Comparison of ENCODE assay signal across 8 cellular contexts in the genomic region with DNA sequence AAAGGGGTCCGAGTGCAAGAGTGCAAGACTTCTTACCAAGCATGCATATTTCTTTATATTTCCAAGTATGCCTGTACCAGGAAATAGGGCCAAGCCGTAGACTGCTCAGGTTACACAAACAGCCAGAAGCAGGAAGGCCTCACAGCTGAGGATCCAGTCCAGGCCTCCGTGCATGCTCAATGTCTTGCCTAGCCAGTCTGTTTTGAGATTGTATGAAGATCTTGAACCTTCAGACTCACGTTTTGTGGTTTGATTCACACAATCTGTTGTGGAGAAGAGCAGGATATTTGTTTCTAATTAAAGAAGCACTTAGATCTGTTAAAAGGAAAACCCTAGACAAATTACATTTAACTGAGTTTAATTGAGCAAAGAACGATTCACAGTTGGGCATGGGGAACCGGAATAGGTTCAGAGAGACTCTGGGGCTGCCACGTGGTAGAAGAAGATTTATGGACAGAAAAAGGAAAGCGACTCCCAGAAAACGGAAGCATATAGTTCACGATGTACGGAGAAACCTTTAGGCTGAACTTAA. TPM values are rescaled to one million over a fixed set of nuclear protein-coding genes. Genes with fewer than 3 reads are reported as not detected.
DNase-seq lines count a peak whose midpoint lies in the region; ATAC-seq and TF ChIP-seq lines count a peak whose summit lies in the region.

No MANE protein-coding gene starts in this region.

- H3K27ac ChIP-seq in AG04450 (ENCODE audit: low read depth, low read length) (peak overlapping the region; percentile 63), right atrium auricular region (peak overlapping the region; percentile 89 to 91)

- POLR2A ChIA-PET in AG04450 (lab: Yijun Ruan, JAX): no interaction called here

- peaks cover 4% of the 10 kb centered on the region for H3K36me3 ChIP-seq in right atrium auricular region

- peak; percentile 49 for ATAC-seq in GM19438 (IDR thresholded peaks at IDR 0.05; ENCODE audit: low read depth, unreplicated experiment)
- ATAC-seq in activated naive CD8-positive, alpha-beta T cell treated with anti-CD3 and anti-CD28 coated beads, Interleukin-2, amount 50 U/mL, for 24 hours: no peak
- no peak for ATAC-seq in HG03135 (IDR thresholded peaks at IDR 0.05; ENCODE audit: unreplicated experiment)
- no peak for ATAC-seq in GM18873 (IDR thresholded peaks at IDR 0.05; ENCODE audit: low FRiP score, unreplicated experiment)

- CTCF ChIA-PET in AG04450 (lab: Charles Lee): interaction anchor here (1.0 to 5.2 kb wide), 4 partner anchors 10 to 385 kb away, joined by 3 to 55 read pairs (median 4); no protein-coding TSS in a partner anchor

- peak overlapping the region; percentile 62 for H3K4me3 ChIP-seq in AG04450 (ENCODE audit: low read depth, low read length)
- peak overlapping the region; percentile 47 to 61 for H3K4me3 ChIP-seq in right atrium auricular region
- peak overlapping the region; percentile 67 for H3K4me3 ChIP-seq in retinal pigment epithelial cell (ENCODE audit: low read length)

- H3K9me3 ChIP-seq in AG04450 (ENCODE audit: control insufficient read depth, insufficient read depth, low read length) (no peaks in the 10 kb centered on the region), right atrium auricular region (no peaks in the 10 kb centered on the region)

- peaks cover 6% of the 10 kb centered on the region for H3K27me3 Mint-ChIP-seq in activated naive CD8-positive, alpha-beta T cell treated with anti-CD3 and anti-CD28 coated beads, Interleukin-2, amount 50 U/mL, for 24 hours

- peaks cover 20% of the 10 kb centered on the region for H3K4me1 Mint-ChIP-seq in activated naive CD8-positive, alpha-beta T cell treated with anti-CD3 and anti-CD28 coated beads, Interleukin-2, amount 50 U/mL, for 24 hours

- peaks cover 0 to 51% of the 10 kb centered on the region in 2 donors for H3K4me1 ChIP-seq in right atrium auricular region

- peak overlapping the region; percentile 86 for H3K27ac Mint-ChIP-seq in activated naive CD8-positive, alpha-beta T cell treated with anti-CD3 and anti-CD28 coated beads, Interleukin-2, amount 50 U/mL, for 24 hours

- H3K36me3 Mint-ChIP-seq in activated naive CD8-positive, alpha-beta T cell treated with anti-CD3 and anti-CD28 coated beads, Interleukin-2, amount 50 U/mL, for 24 hours (ENCODE audit: low read depth): no peaks in the 10 kb centered on the region

- peak overlapping the region; percentile 87 for H3K4me3 Mint-ChIP-seq in activated naive CD8-positive, alpha-beta T cell treated with anti-CD3 and anti-CD28 coated beads, Interleukin-2, amount 50 U/mL, for 24 hours

- H3K27me3 ChIP-seq in AG04450 (ENCODE audit: control insufficient read depth, insufficient read depth, low read length) (no peaks in the 10 kb centered on the region), right atrium auricular region (no peaks in the 10 kb centered on the region)

- H3K9me3 Mint-ChIP-seq in activated naive CD8-positive, alpha-beta T cell treated with anti-CD3 and anti-CD28 coated beads, Interleukin-2, amount 50 U/mL, for 24 hours: no peaks in the 10 kb centered on the region

- TF ChIP-seq CTCF in AG04450 (IDR thresholded peaks at IDR 0.05; ENCODE audit: low read depth, low read length): no peak
- no peak for TF ChIP-seq CTCF in right atrium auricular region (IDR thresholded peaks at IDR 0.05)
- TF ChIP-seq CTCF in retinal pigment epithelial cell (conservative IDR thresholded peaks at IDR 0.05; ENCODE audit: low read depth, low read length): no peak

- DNase-seq in AG04450 (ENCODE audit: low read depth, low spot score): no peak
- DNase-seq in NCI-H2171 treated with DMSO at 0.1 percent for 48 hours (lab: John Stamatoyannopoulos, UW): peak; percentile 53
- DNase-seq in activated naive CD8-positive, alpha-beta T cell treated with anti-CD3 and anti-CD28 coated beads, Interleukin-2, amount 50 U/mL, for 24 hours: no peak
- no peak for DNase-seq in right atrium auricular region (ENCODE audit: low spot score)
- DNase-seq in retinal pigment epithelial cell (ENCODE audit: low read depth): no peak

RNA-seq across cellular contexts. Expression of a gene that starts 1.2 kb away (rescaled TPM):
- polyA plus RNA-seq in AG04450 (2011; rRNA removed): 19.3 and 21.9 TPM in 2 replicates
- polyA minus RNA-seq in AG04450 (2011; rRNA and poly(A)+ RNA removed): 6.6 and 7.4 TPM in 2 replicates
- 100 to 1,000 TPM in 1 of 2 donors, 10 to 100 TPM in 1; 77.4 to 129 TPM for total RNA-seq in right atrium auricular region
